ENCODE assay signal across 24 cellular contexts in the genomic region with DNA sequence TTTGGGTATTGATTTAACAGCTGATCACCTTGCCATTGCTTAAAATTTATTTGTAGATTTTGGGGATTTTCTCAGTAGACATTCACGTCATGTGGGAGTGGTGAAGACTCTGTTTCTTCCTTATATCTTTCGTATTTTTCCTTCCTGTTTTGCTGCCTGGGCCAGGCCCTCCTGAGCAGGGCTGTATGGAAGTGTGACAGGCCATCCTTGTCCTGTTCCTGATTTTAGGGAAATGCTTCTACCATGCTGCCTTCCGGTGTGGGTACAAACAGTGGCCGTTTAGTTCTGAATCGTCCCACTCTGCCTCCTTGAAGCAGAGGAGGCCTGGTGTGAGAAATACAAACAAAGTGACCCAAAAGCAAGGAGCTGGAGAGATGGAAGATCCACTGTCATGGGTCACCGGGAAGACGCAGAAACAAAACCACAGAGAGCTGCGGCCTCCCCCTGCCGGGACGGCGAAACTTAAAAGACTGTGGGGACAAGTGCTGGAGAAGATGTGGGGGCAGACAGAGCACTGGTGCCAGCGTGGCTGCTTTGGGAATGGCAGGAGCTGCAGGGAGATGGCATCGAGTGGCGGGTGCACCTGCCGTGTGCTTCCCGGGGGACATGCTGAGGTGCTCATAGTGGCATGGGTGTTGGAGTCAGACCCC. TPM values are rescaled to one million over a fixed set of nuclear protein-coding genes. Genes with fewer than 3 reads are reported as not detected.
DNase-seq lines count a peak whose midpoint lies in the region; ATAC-seq and TF ChIP-seq lines count a peak whose summit lies in the region.
"Had no signal": no experiment of that assay in that cellular context is flagged by ENCODE, and none has a peak within 500 bp of the region (broad histone marks: within the 10 kb centered on the region; RNA-seq: fewer than 3 reads in every experiment).

No MANE protein-coding gene starts in this region.

- no peak overlapping the region for H3K4me3 ChIP-seq in lower lobe of right lung
- H3K4me3 ChIP-seq: esophagus muscularis mucosa, sigmoid colon had no signal

- intact Hi-C loops in activated CD4-positive, alpha-beta T cell treated with anti-CD3 and anti-CD28 coated beads for 36 hours (cut with DNase I, micrococcal nuclease): no loop called here
- intact Hi-C loops in CD14-positive monocyte (cut with micrococcal nuclease): no loop called here
- intact Hi-C loops in activated T-helper 1 cell treated with anti-CD3 and anti-CD28 coated beads, Interleukin-12 subunit alpha, Interleukin-12 subunit beta, Interleukin-2, Interleukin-4 antibody, amounts not matched to agents 30 ng/mL and 10 ng/mL and 1 ng/mL, durations not matched to agents 14 hours and 24 hours and 36 hours (cut with micrococcal nuclease): loop anchor here (1.0 kb wide), 1 partner anchor 21 kb away; no protein-coding TSS in a partner anchor
- intact Hi-C loops in lower lobe of right lung (cut with DNase I): no loop called here

- ATAC-seq in activated CD4-positive, alpha-beta T cell treated with anti-CD3 and anti-CD28 coated beads for 36 hours: no peak
- ATAC-seq in lower lobe of right lung: peak; percentile 35 to 63
- ATAC-seq in HG03520 (IDR thresholded peaks at IDR 0.05; ENCODE audit: unreplicated experiment): no peak
- no peak for ATAC-seq in HG03095 (IDR thresholded peaks at IDR 0.05; ENCODE audit: unreplicated experiment)
- ATAC-seq: left colon had no signal

- DNase-seq in activated CD4-positive, alpha-beta T cell treated with anti-CD3 and anti-CD28 coated beads for 36 hours: no peak
- no peak for DNase-seq in activated CD4-positive, alpha-beta T cell treated with anti-CD3 and anti-CD28 coated beads for 4 hours
- DNase-seq in CD14-positive monocyte (ENCODE audit: low spot score): no peak
- no peak for DNase-seq in activated T-helper 1 cell treated with anti-CD3 and anti-CD28 coated beads, Interleukin-12 subunit alpha, Interleukin-12 subunit beta, Interleukin-2, Interleukin-4 antibody, amounts not matched to agents 30 ng/mL and 10 ng/mL and 1 ng/mL, durations not matched to agents 14 hours and 24 hours and 36 hours (ENCODE audit: low spot score)
- no peak for DNase-seq in lower lobe of right lung
- DNase-seq in midbrain (lab: John Stamatoyannopoulos, UW): no peak
- DNase-seq: activated CD4-positive, CD25-positive, alpha-beta regulatory T cell treated with anti-CD3 and anti-CD28 coated beads, Interleukin-2, amount 50 U/mL, for 72 hours; AML-193; brain microvascular endothelial cell; DMS53; effector memory CD4-positive, alpha-beta T cell; foreskin melanocyte; GDM1; NCI-H1436; NCI-H510A treated with DMSO at 0.1 percent for 48 hours; NK-92 treated with Interleukin-12 subunit alpha and Interleukin-12 subunit beta, amount 100 ng/mL, for 24 hours; SIG-M5; sigmoid colon had no signal

- H3K9me3 Mint-ChIP-seq in activated CD4-positive, alpha-beta T cell treated with anti-CD3 and anti-CD28 coated beads for 36 hours (ENCODE audit: low read depth): no peaks in the 10 kb centered on the region
- H3K9me3 Mint-ChIP-seq in CD14-positive monocyte: peaks cover 0 to 2% (median 0%) of the 10 kb centered on the region in 7 donors
- peaks cover 4% of the 10 kb centered on the region for H3K9me3 Mint-ChIP-seq in activated T-helper 1 cell treated with anti-CD3 and anti-CD28 coated beads, Interleukin-12 subunit alpha, Interleukin-12 subunit beta, Interleukin-2, Interleukin-4 antibody, amounts not matched to agents 30 ng/mL and 10 ng/mL and 1 ng/mL, durations not matched to agents 14 hours and 24 hours and 36 hours

- peaks cover 68% of the 10 kb centered on the region for H3K4me1 Mint-ChIP-seq in activated CD4-positive, alpha-beta T cell treated with anti-CD3 and anti-CD28 coated beads for 36 hours
- H3K4me1 Mint-ChIP-seq in CD14-positive monocyte: peaks cover 43% of the 10 kb centered on the region
- peaks cover 63% of the 10 kb centered on the region for H3K4me1 Mint-ChIP-seq in activated T-helper 1 cell treated with anti-CD3 and anti-CD28 coated beads, Interleukin-12 subunit alpha, Interleukin-12 subunit beta, Interleukin-2, Interleukin-4 antibody, amounts not matched to agents 30 ng/mL and 10 ng/mL and 1 ng/mL, durations not matched to agents 14 hours and 24 hours and 36 hours (ENCODE audit: low read depth)

- H3K4me1 ChIP-seq in lower lobe of right lung: peaks cover 14% of the 10 kb centered on the region

- no peaks in the 10 kb centered on the region for H3K27me3 ChIP-seq in lower lobe of right lung (ENCODE audit: low read depth)
- H3K27me3 ChIP-seq: brain microvascular endothelial cell, esophagus muscularis mucosa, sigmoid colon had no signal

- H3K27ac Mint-ChIP-seq in activated CD4-positive, alpha-beta T cell treated with anti-CD3 and anti-CD28 coated beads for 36 hours: peak overlapping the region; percentile 76
- peak overlapping the region; percentile 40 to 89 (median 82) for H3K27ac Mint-ChIP-seq in CD14-positive monocyte
- H3K27ac Mint-ChIP-seq in activated T-helper 1 cell treated with anti-CD3 and anti-CD28 coated beads, Interleukin-12 subunit alpha, Interleukin-12 subunit beta, Interleukin-2, Interleukin-4 antibody, amounts not matched to agents 30 ng/mL and 10 ng/mL and 1 ng/mL, durations not matched to agents 14 hours and 24 hours and 36 hours: peak overlapping the region; percentile 57
- H3K27ac Mint-ChIP-seq: mesothelial cell of epicardium had no signal

- CTCF ChIA-PET in activated CD4-positive, alpha-beta T cell treated with anti-CD3 and anti-CD28 coated beads for 36 hours (lab: Charles Lee): interaction anchor here (0.7 to 0.9 kb wide), 2 partner anchors 19 to 100 kb away, joined by 3 to 4 read pairs; no protein-coding TSS in a partner anchor

- peaks cover 61% of the 10 kb centered on the region for H3K36me3 Mint-ChIP-seq in activated CD4-positive, alpha-beta T cell treated with anti-CD3 and anti-CD28 coated beads for 36 hours (ENCODE audit: low read depth)
- peaks cover 45 to 80% of the 10 kb centered on the region in 2 donors for H3K36me3 Mint-ChIP-seq in CD14-positive monocyte
- H3K36me3 Mint-ChIP-seq in activated T-helper 1 cell treated with anti-CD3 and anti-CD28 coated beads, Interleukin-12 subunit alpha, Interleukin-12 subunit beta, Interleukin-2, Interleukin-4 antibody, amounts not matched to agents 30 ng/mL and 10 ng/mL and 1 ng/mL, durations not matched to agents 14 hours and 24 hours and 36 hours (ENCODE audit: low read depth): peaks cover 59% of the 10 kb centered on the region

- H3K36me3 ChIP-seq in lower lobe of right lung: peaks cover 16% of the 10 kb centered on the region
- H3K36me3 ChIP-seq: brain microvascular endothelial cell, sigmoid colon had no signal

- H3K27ac ChIP-seq in lower lobe of right lung: peak overlapping the region; percentile 5
- H3K27ac ChIP-seq: brain microvascular endothelial cell, KMS-11, sigmoid colon had no signal

- no peak for TF ChIP-seq CTCF in CD14-positive monocyte (IDR thresholded peaks at IDR 0.05)
- TF ChIP-seq CTCF in lower lobe of right lung (IDR thresholded peaks at IDR 0.05): no peak

- no peak overlapping the region for H3K4me3 Mint-ChIP-seq in activated CD4-positive, alpha-beta T cell treated with anti-CD3 and anti-CD28 coated beads for 36 hours
- H3K4me3 Mint-ChIP-seq in CD14-positive monocyte: peak overlapping the region; percentile 10 to 71
- no peak overlapping the region for H3K4me3 Mint-ChIP-seq in activated T-helper 1 cell treated with anti-CD3 and anti-CD28 coated beads, Interleukin-12 subunit alpha, Interleukin-12 subunit beta, Interleukin-2, Interleukin-4 antibody, amounts not matched to agents 30 ng/mL and 10 ng/mL and 1 ng/mL, durations not matched to agents 14 hours and 24 hours and 36 hours
- H3K4me3 Mint-ChIP-seq: mesothelial cell of epicardium had no signal

- POLR2A ChIA-PET in activated CD4-positive, alpha-beta T cell treated with anti-CD3 and anti-CD28 coated beads for 36 hours (lab: Charles Lee): no interaction called here

- no peaks in the 10 kb centered on the region for H3K27me3 Mint-ChIP-seq in activated CD4-positive, alpha-beta T cell treated with anti-CD3 and anti-CD28 coated beads for 36 hours
- H3K27me3 Mint-ChIP-seq in CD14-positive monocyte (ENCODE audit: low read depth in 3 of 3): peaks cover 0 to 4% (median 0%) of the 10 kb centered on the region in 3 donors
- H3K27me3 Mint-ChIP-seq in activated T-helper 1 cell treated with anti-CD3 and anti-CD28 coated beads, Interleukin-12 subunit alpha, Interleukin-12 subunit beta, Interleukin-2, Interleukin-4 antibody, amounts not matched to agents 30 ng/mL and 10 ng/mL and 1 ng/mL, durations not matched to agents 14 hours and 24 hours and 36 hours (ENCODE audit: insufficient read depth): no peaks in the 10 kb centered on the region

- H3K9me3 ChIP-seq in lower lobe of right lung: no peaks in the 10 kb centered on the region
- H3K9me3 ChIP-seq: esophagus muscularis mucosa, sigmoid colon had no signal

RNA-seq across cellular contexts. Expression of a gene that starts 7.7 kb away (rescaled TPM):
- total RNA-seq in activated CD4-positive, alpha-beta T cell treated with anti-CD3 and anti-CD28 coated beads for 36 hours: 10 to 100 TPM; 73.5 to 90.7 TPM
- 10 to 100 TPM; 24.9 to 26.2 TPM for polyA plus RNA-seq in CD14-positive monocyte
- total RNA-seq in activated T-helper 1 cell treated with anti-CD3 and anti-CD28 coated beads, Interleukin-12 subunit alpha, Interleukin-12 subunit beta, Interleukin-2, Interleukin-4 antibody, amounts not matched to agents 30 ng/mL and 10 ng/mL and 1 ng/mL, durations not matched to agents 14 hours and 24 hours and 36 hours: 127 and 132 TPM in 2 replicates
- 83.3 TPM for total RNA-seq in lower lobe of right lung

Comparison
In these comparisons a context has a peak if more than half of its experiments do, and no peak if none do; other contexts are left out.
1. ATAC-seq: peak in lower lobe of right lung (2 of 2); none in activated CD4-positive, alpha-beta T cell treated with anti-CD3 and anti-CD28 coated beads for 36 hours (single experiment), HG03520 (single experiment) and HG03095 (single experiment).
2. H3K4me3 Mint-ChIP-seq: peak in CD14-positive monocyte (2 of 2); none in activated CD4-positive, alpha-beta T cell treated with anti-CD3 and anti-CD28 coated beads for 36 hours (single experiment) and activated T-helper 1 cell treated with anti-CD3 and anti-CD28 coated beads, Interleukin-12 subunit alpha, Interleukin-12 subunit beta, Interleukin-2, Interleukin-4 antibody, amounts not matched to agents 30 ng/mL and 10 ng/mL and 1 ng/mL, durations not matched to agents 14 hours and 24 hours and 36 hours (single experiment).
3. Peak in every context shown above with its lines, with median percentiles within 50 percentile points of each other: H3K27ac Mint-ChIP-seq.